In genomic region chr16:75378616-75379015, GRCh38 we compare ENCODE assay signal across 2 cellular contexts.
TF ChIP-seq lines count a peak whose summit lies in the region.

No MANE protein-coding gene starts in this region.

TF ChIP-seq in A549, 52 proteins besides CTCF, POLR2A, EP300 and RAD21:
- no peak for TF ChIP-seq CBX2 (IDR thresholded peaks at IDR 0.05; ENCODE audit: borderline replicate concordance, low read depth)
- TF ChIP-seq KDM1A (IDR thresholded peaks at IDR 0.05; ENCODE audit: low read depth) = no peak
- TF ChIP-seq POLR2AphosphoS2 (conservative IDR thresholded peaks at IDR 0.05; ENCODE audit: low read length) = no peak
- TF ChIP-seq ATOH8 (CRISPR knock-in tag; IDR thresholded peaks at IDR 0.05; ENCODE audit: low read depth) = no peak
- TF ChIP-seq KDM5A (IDR thresholded peaks at IDR 0.05) = no peak
- no peak for TF ChIP-seq E2F6 (IDR thresholded peaks at IDR 0.05; ENCODE audit: borderline replicate concordance, low read depth)
- no peak for TF ChIP-seq FOSL2 (IDR thresholded peaks at IDR 0.05)
- no peak for TF ChIP-seq FOSL2 (CRISPR knock-in tag; IDR thresholded peaks at IDR 0.05)
- no peak for TF ChIP-seq EHMT2 (IDR thresholded peaks at IDR 0.05; ENCODE audit: low read depth)
- no peak for TF ChIP-seq ZFP36 (IDR thresholded peaks at IDR 0.05; ENCODE audit: borderline replicate concordance, partially characterized antibody)
- TF ChIP-seq HDAC2 (IDR thresholded peaks at IDR 0.05) = no peak
TF ChIP-seq in A549: peak in this region for 0.

TF ChIP-seq in IMR-90, 13 proteins besides CTCF, POLR2A, EP300 and RAD21:
- TF ChIP-seq MAZ (IDR thresholded peaks at IDR 0.05; ENCODE audit: borderline replicate concordance, low read depth, low read length) (no peak), USF2 (IDR thresholded peaks at IDR 0.05; ENCODE audit: low read depth, low read length) (no peak), MXI1 (IDR thresholded peaks at IDR 0.05; ENCODE audit: borderline replicate concordance, low read depth, low read length) (no peak), FOS (IDR thresholded peaks at IDR 0.05; ENCODE audit: low read depth, low read length) (no peak)
